ENCODE assay signal across 7 cellular contexts in the genomic region with DNA sequence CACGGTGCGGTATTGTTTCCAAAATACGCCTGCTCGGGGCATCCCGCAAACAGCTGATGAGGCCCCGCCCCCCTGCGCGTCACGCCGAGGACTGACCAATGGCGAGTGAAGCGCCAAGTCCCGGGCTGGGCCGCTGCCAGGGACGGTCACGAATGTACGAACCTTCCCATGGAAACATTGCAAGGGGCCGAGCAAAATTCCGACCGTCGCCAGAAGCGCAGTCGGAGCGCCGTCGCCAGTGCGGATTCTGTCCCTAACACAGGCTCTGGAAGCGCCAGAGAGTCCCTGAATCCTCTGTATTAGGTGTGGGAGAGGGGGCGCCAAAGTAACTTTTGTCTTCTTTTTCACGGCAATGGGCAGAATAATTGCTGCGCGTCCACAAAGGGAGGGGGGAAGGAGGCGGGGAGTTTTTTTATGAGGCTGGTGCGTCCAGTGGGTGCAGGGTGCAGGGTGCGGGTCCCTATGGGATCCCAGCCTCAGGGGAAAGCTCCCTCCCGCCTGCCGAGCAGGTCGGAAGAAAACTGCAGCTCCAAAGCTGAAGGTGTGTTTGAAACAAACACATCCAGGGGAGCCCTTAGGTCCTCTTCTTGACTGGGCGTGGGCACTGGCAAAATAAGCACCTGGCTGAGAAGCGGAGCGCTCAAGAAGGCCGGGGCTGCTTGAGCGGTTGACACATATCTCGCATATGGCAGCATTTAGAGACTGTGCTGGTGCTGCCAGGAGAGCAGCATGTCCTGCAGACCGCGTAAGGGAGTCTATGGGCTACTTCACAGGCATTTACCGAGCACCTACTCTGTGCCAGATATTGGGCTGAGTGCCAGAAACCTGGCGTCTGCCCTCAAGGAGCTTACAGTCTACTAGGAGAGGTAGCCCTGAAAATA.
DNase-seq lines count a peak whose midpoint lies in the region; ATAC-seq and TF ChIP-seq lines count a peak whose summit lies in the region.

A gene with protein sequence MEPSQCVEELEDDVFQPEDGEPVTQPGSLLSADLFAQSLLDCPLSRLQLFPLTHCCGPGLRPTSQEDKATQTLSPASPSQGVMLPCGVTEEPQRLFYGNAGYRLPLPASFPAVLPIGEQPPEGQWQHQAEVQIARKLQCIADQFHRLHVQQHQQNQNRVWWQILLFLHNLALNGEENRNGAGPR (minus strand): TSS at position 25 of the 881 bp plus-strand sequence. CDS start 2,793 bp downstream, outside the sequence.

- peak; percentile 52 for TF ChIP-seq CTCF in retinal pigment epithelial cell (conservative IDR thresholded peaks at IDR 0.05; ENCODE audit: low read depth, low read length)

- ATAC-seq in GM18499 (IDR thresholded peaks at IDR 0.05; ENCODE audit: insufficient read depth, unreplicated experiment) (peak; percentile 49), HG02973 (IDR thresholded peaks at IDR 0.05; ENCODE audit: unreplicated experiment) (peak; percentile 46)

- DNase-seq in NCI-H2029 (lab: John Stamatoyannopoulos, UW) (peak; percentile 92), T-helper 22 cell (ENCODE audit: low read depth) (peak; percentile 93), astrocyte of the hippocampus (ENCODE audit: low read depth, low spot score) (peak; percentile 100), hypothalamus (lab: John Stamatoyannopoulos, UW) (peak; percentile 58 to 99 (median 95)), retinal pigment epithelial cell (ENCODE audit: low read depth) (peak; percentile 99)

- H3K4me3 ChIP-seq in retinal pigment epithelial cell (ENCODE audit: low read length): peak within 1 kb of the TSS; percentile 94

Comparison
In these comparisons a context has a peak if more than half of its experiments do, and no peak if none do; other contexts are left out.
1. Peak in every context shown above with its lines: DNase-seq, ATAC-seq and H3K4me3 ChIP-seq.